22 cellular contexts compared by ENCODE assay signal in the genomic region with DNA sequence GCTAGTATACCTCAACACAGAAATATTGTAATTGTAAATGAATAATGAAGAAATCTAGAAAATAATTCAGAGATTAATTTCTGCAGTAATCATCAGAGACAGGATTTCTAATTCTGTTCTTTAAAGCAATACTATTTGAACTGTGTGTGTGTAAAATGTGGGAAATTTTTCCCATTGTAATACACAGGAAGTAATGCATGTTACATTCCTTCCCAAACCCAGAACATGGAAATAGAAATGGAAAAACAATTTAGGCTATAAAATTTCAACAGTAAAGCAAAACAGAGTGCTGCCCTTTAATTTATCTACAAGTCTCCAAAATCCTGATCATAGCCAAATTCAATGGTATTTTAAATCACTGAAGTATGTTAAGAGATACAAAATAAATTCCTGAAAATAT.
A peak's percentile ranks its signal among the peaks of the same experiment; 100 is the strongest.
DNase-seq lines count a peak whose midpoint lies in the region; TF ChIP-seq lines count a peak whose summit lies in the region.
"Had no signal": no experiment of that assay in that cellular context is flagged by ENCODE, and none has a peak within 500 bp of the region (broad histone marks: within the 10 kb centered on the region; RNA-seq: fewer than 3 reads in every experiment).

No MANE protein-coding gene starts in this region.

- no peaks in the 10 kb centered on the region for H3K9me3 Mint-ChIP-seq in nephron
- H3K9me3 Mint-ChIP-seq: GM23338 had no signal

- H3K9ac ChIP-seq in SK-N-MC (ENCODE audit: insufficient read length), result no peak overlapping the region
- no peak overlapping the region for H3K9ac ChIP-seq in smooth muscle cell (ENCODE audit: low read depth)

- no peaks in the 10 kb centered on the region for H3F3A ChIP-seq in smooth muscle cell (ENCODE audit: low read depth)

- TF ChIP-seq CTCF in nephron (IDR thresholded peaks at IDR 0.05; ENCODE audit: unreplicated experiment in 3 of 3) (no peak), smooth muscle cell (IDR thresholded peaks at IDR 0.05; ENCODE audit: borderline replicate concordance, insufficient read depth, poor library complexity, severe bottlenecking) (no peak)

- H3K4me1 ChIP-seq in smooth muscle cell (ENCODE audit: low read depth), result no peaks in the 10 kb centered on the region
- H3K4me1 ChIP-seq: BE2C had no signal

- no peaks in the 10 kb centered on the region for H4K20me1 ChIP-seq in smooth muscle cell (ENCODE audit: low read depth)

- H3K79me2 ChIP-seq in smooth muscle cell (ENCODE audit: low read depth), result no peaks in the 10 kb centered on the region

- no peaks in the 10 kb centered on the region for H3K27me3 ChIP-seq in smooth muscle cell (ENCODE audit: low read depth)
- H3K27me3 ChIP-seq: BE2C had no signal

- H2AFZ ChIP-seq in smooth muscle cell (ENCODE audit: low read depth), result peak overlapping the region; percentile 9
- H2AFZ ChIP-seq: GM23338 had no signal

- no peaks in the 10 kb centered on the region for H3K36me3 Mint-ChIP-seq in nephron (ENCODE audit: low read depth)
- H3K36me3 Mint-ChIP-seq: CD4-positive, CD25-positive, alpha-beta regulatory T cell; CD8-positive, alpha-beta memory T cell had no signal

- no peaks in the 10 kb centered on the region for H3K27me3 Mint-ChIP-seq in nephron (ENCODE audit: low read depth)
- H3K27me3 Mint-ChIP-seq: CD4-positive, CD25-positive, alpha-beta regulatory T cell; CD8-positive, alpha-beta memory T cell had no signal

- H3K27ac ChIP-seq in SK-N-MC (peak overlapping the region; percentile 72), smooth muscle cell (ENCODE audit: low read depth) (no peak overlapping the region)
- H3K27ac ChIP-seq: HL-60 had no signal

- H3K9me3 ChIP-seq in SK-N-MC (ENCODE audit: low read depth, low read length) (no peaks in the 10 kb centered on the region), smooth muscle cell (replicated peaks; ENCODE audit: low read depth) (no peaks in the 10 kb centered on the region)
- H3K9me3 ChIP-seq: BE2C had no signal

- H3K36me3 ChIP-seq in SK-N-MC (ENCODE audit: insufficient read depth, low read length) (no peaks in the 10 kb centered on the region), smooth muscle cell (ENCODE audit: low read depth) (no peaks in the 10 kb centered on the region)
- H3K36me3 ChIP-seq: BE2C had no signal

- DNase-seq in SK-N-MC (ENCODE audit: low read depth, low spot score) (peak; percentile 40), dermis microvascular lymphatic vessel endothelial cell (ENCODE audit: low read depth in 2 of 2) (peak; percentile 73 to 85), smooth muscle cell (lab: John Stamatoyannopoulos, UW; ENCODE audit: unreplicated experiment) (no peak), cerebellar nuclear complex (lab: John Stamatoyannopoulos, UW) (no peak), cerebellum (ENCODE audit: low spot score) (no peak), HPDE6-E6E7 (ENCODE audit: extremely low spot score) (no peak)
- DNase-seq: ACHN; BE2C; C1 segment of cervical spinal cord; CD4-positive, CD25-positive, alpha-beta regulatory T cell; CD8-positive, alpha-beta memory T cell; COR-L47; DMS 273 treated with DMSO at 0.1 percent for 48 hours; DMS53; DND-41; EL; HCEC 1CT; IMR-90 had no signal

- no peak overlapping the region for H3K4me3 Mint-ChIP-seq in nephron
- H3K4me3 Mint-ChIP-seq: CD4-positive, CD25-positive, alpha-beta regulatory T cell; CD8-positive, alpha-beta memory T cell; GM23338 had no signal

- peak overlapping the region; percentile 46 for H3K4me3 ChIP-seq in SK-N-MC
- no peak overlapping the region for H3K4me3 ChIP-seq in smooth muscle cell
- H3K4me3 ChIP-seq: GM12878, GM23338 had no signal

- H3K27ac Mint-ChIP-seq in nephron, result peak overlapping the region; percentile 46 to 76 (median 46)
- H3K27ac Mint-ChIP-seq: CD4-positive, CD25-positive, alpha-beta regulatory T cell; CD8-positive, alpha-beta memory T cell; GM23338 had no signal

- no peak overlapping the region for H3K4me2 ChIP-seq in smooth muscle cell
- H3K4me2 ChIP-seq: GM23338 had no signal

- H3K4me1 Mint-ChIP-seq in nephron, result peaks cover 7% of the 10 kb centered on the region
- H3K4me1 Mint-ChIP-seq: CD4-positive, CD25-positive, alpha-beta regulatory T cell; CD8-positive, alpha-beta memory T cell had no signal

Comparison
In these comparisons a context has a peak if more than half of its experiments do, and no peak if none do; other contexts are left out.
1. DNase-seq: peak in SK-N-MC (single experiment) and dermis microvascular lymphatic vessel endothelial cell (2 of 2); none in smooth muscle cell (single experiment), cerebellar nuclear complex (0 of 2), cerebellum (single experiment) and HPDE6-E6E7 (single experiment).